In genomic region chr17:16086957-16087356, GRCh38 we compare ENCODE assay signal across 1 cellular context.
TF ChIP-seq lines count a peak whose summit lies in the region.

No MANE protein-coding gene starts in this region.

TF ChIP-seq in HEK293, 187 proteins besides CTCF, POLR2A, EP300 and RAD21 (continued from another document):
- TF ChIP-seq PRDM2 (tag by site-specific recombination; IDR thresholded peaks at IDR 0.05; ENCODE audit: borderline replicate concordance) (no peak), GLIS1 (tag by site-specific recombination; IDR thresholded peaks at IDR 0.05) (no peak), ZNF37A (tag by site-specific recombination; IDR thresholded peaks at IDR 0.05) (no peak), ZNF416 (tag by site-specific recombination; IDR thresholded peaks at IDR 0.05) (no peak), SP7 (tag by site-specific recombination; IDR thresholded peaks at IDR 0.05) (no peak), GFI1B (tag by site-specific recombination; IDR thresholded peaks at IDR 0.05) (no peak), ZNF664 (tag by site-specific recombination; IDR thresholded peaks at IDR 0.05) (no peak), ZNF785 (tag by site-specific recombination; IDR thresholded peaks at IDR 0.05) (no peak)
- TF ChIP-seq, protein P1, sequence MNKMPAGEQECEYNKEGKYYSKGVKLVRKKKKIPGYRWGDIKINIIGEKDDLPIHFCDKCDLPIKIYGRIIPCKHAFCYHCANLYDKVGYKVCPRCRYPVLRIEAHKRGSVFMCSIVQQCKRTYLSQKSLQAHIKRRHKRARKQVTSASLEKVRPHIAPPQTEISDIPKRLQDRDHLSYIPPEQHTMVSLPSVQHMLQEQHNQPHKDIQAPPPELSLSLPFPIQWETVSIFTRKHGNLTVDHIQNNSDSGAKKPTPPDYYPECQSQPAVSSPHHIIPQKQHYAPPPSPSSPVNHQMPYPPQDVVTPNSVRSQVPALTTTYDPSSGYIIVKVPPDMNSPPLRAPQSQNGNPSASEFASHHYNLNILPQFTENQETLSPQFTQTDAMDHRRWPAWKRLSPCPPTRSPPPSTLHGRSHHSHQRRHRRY (tag by site-specific recombination; IDR thresholded peaks at IDR 0.05): no peak
